In the genomic region with DNA sequence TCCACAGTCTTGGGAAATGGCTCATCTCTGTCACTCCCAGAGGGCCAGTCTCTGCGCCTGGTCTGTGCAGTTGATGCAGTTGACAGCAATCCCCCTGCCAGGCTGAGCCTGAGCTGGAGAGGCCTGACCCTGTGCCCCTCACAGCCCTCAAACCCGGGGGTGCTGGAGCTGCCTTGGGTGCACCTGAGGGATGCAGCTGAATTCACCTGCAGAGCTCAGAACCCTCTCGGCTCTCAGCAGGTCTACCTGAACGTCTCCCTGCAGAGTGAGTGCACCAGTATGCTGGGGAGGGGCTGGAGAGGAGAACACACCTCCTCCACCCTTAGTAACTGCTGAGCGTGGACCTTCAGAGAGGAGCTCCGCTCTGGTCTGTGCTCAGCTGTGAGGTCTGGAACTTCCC, we compare ENCODE assay signal across 21 cellular contexts. TPM values are rescaled to one million over a fixed set of nuclear protein-coding genes. Genes with fewer than 3 reads are reported as not detected.
DNase-seq lines count a peak whose midpoint lies in the region; ATAC-seq and TF ChIP-seq lines count a peak whose summit lies in the region.
"Had no signal": no experiment of that assay in that cellular context is flagged by ENCODE, and none has a peak within 500 bp of the region (broad histone marks: within the 10 kb centered on the region; RNA-seq: fewer than 3 reads in every experiment).

No MANE protein-coding gene starts in this region.

- H3K27me3 Mint-ChIP-seq in activated CD4-positive, alpha-beta T cell treated with anti-CD3 and anti-CD28 coated beads, Interleukin-2, amount 10 ng/mL, durations not matched to agents 7 days and 5 days, result no peaks in the 10 kb centered on the region
- H3K27me3 Mint-ChIP-seq in activated CD4-positive, alpha-beta T cell treated with anti-CD3 and anti-CD28 coated beads, Interleukin-2, amount 10 ng/mL, durations not matched to agents 24 days and 14 days, result no peaks in the 10 kb centered on the region
- H3K27me3 Mint-ChIP-seq in CD8-positive, alpha-beta memory T cell, result peaks cover 0 to 3% of the 10 kb centered on the region in 2 donors

- H3K9me3 ChIP-seq in CD8-positive, alpha-beta memory T cell (ENCODE audit: low read length), result no peaks in the 10 kb centered on the region
- H3K9me3 ChIP-seq in left lung, result no peaks in the 10 kb centered on the region
- H3K9me3 ChIP-seq: ovary had no signal

- peaks cover 98% of the 10 kb centered on the region for H3K4me1 ChIP-seq in CD8-positive, alpha-beta memory T cell (ENCODE audit: insufficient read depth, low read length)
- H3K4me1 ChIP-seq in left lung, result peaks cover 0 to 68% of the 10 kb centered on the region in 2 donors

- peaks cover under 1% of the 10 kb centered on the region for H3K9me3 Mint-ChIP-seq in activated CD4-positive, alpha-beta T cell treated with anti-CD3 and anti-CD28 coated beads, Interleukin-2, amount 10 ng/mL, durations not matched to agents 7 days and 5 days
- H3K9me3 Mint-ChIP-seq in activated CD4-positive, alpha-beta T cell treated with anti-CD3 and anti-CD28 coated beads, Interleukin-2, amount 10 ng/mL, durations not matched to agents 24 days and 14 days, result no peaks in the 10 kb centered on the region
- H3K9me3 Mint-ChIP-seq in CD8-positive, alpha-beta memory T cell, result no peaks in the 10 kb centered on the region
- H3K9me3 Mint-ChIP-seq: GM23338 had no signal

- H3K4me3 ChIP-seq in CD8-positive, alpha-beta memory T cell (ENCODE audit: low read length), result no peak overlapping the region
- H3K4me3 ChIP-seq in left lung, result peak overlapping the region in 1 of 2 donors; percentile 52
- H3K4me3 ChIP-seq: GM23338, ovary, PC-9, smooth muscle cell had no signal

- no peak for DNase-seq in activated CD4-positive, alpha-beta T cell treated with anti-CD3 and anti-CD28 coated beads, Interleukin-2, amount 10 ng/mL, durations not matched to agents 7 days and 5 days
- DNase-seq in activated CD4-positive, alpha-beta T cell treated with anti-CD3 and anti-CD28 coated beads, Interleukin-2, amount 10 ng/mL, durations not matched to agents 24 days and 14 days, result no peak
- DNase-seq in CD8-positive, alpha-beta memory T cell, result no peak
- peak in 1 of 2 donors; percentile 31 for DNase-seq in left lung
- peak; percentile 75 for DNase-seq in posterior vena cava (ENCODE audit: low spot score)
- no peak for DNase-seq in inferior parietal cortex (ENCODE audit: extremely low spot score)
- no peak for DNase-seq in HK-2 (ENCODE audit: unreplicated experiment)
- DNase-seq: 8988T; activated naive CD4-positive, alpha-beta T cell; DMS79 treated with DMSO at 0.1 percent for 48 hours; foreskin fibroblast; NCI-H1417 treated with DMSO at 0.1 percent for 48 hours; ovary; PC-9; stimulated activated CD8-positive, alpha-beta memory T cell treated with anti-CD3 and anti-CD28 coated beads, Interleukin-4, amount 100 ng/mL, for 48 hours had no signal

- POLR2A ChIA-PET in activated CD4-positive, alpha-beta T cell treated with anti-CD3 and anti-CD28 coated beads, Interleukin-2, amount 10 ng/mL, durations not matched to agents 7 days and 5 days (lab: Charles Lee), result no interaction called here
- POLR2A ChIA-PET in CD8-positive, alpha-beta memory T cell (lab: Charles Lee), result no interaction called here

- CTCF ChIA-PET in activated CD4-positive, alpha-beta T cell treated with anti-CD3 and anti-CD28 coated beads, Interleukin-2, amount 10 ng/mL, durations not matched to agents 7 days and 5 days (lab: Charles Lee), result no interaction called here
- CTCF ChIA-PET in CD8-positive, alpha-beta memory T cell (lab: Charles Lee), result no interaction called here

- TF ChIP-seq CTCF in left lung (IDR thresholded peaks at IDR 0.05), result no peak

- no peaks in the 10 kb centered on the region for H3K36me3 ChIP-seq in CD8-positive, alpha-beta memory T cell (ENCODE audit: insufficient read depth, low read length)
- H3K36me3 ChIP-seq in left lung, result peaks cover 0 to 31% of the 10 kb centered on the region in 2 donors
- H3K36me3 ChIP-seq: ovary had no signal

- H3K4me3 Mint-ChIP-seq in activated CD4-positive, alpha-beta T cell treated with anti-CD3 and anti-CD28 coated beads, Interleukin-2, amount 10 ng/mL, durations not matched to agents 7 days and 5 days, result no peak overlapping the region
- no peak overlapping the region for H3K4me3 Mint-ChIP-seq in activated CD4-positive, alpha-beta T cell treated with anti-CD3 and anti-CD28 coated beads, Interleukin-2, amount 10 ng/mL, durations not matched to agents 24 days and 14 days
- peak overlapping the region in 5 of 7 donors; percentile 13 to 79 (median 47) for H3K4me3 Mint-ChIP-seq in CD8-positive, alpha-beta memory T cell
- H3K4me3 Mint-ChIP-seq: GM23338 had no signal

- H3K4me1 Mint-ChIP-seq in activated CD4-positive, alpha-beta T cell treated with anti-CD3 and anti-CD28 coated beads, Interleukin-2, amount 10 ng/mL, durations not matched to agents 7 days and 5 days, result peaks cover 76% of the 10 kb centered on the region
- H3K4me1 Mint-ChIP-seq in activated CD4-positive, alpha-beta T cell treated with anti-CD3 and anti-CD28 coated beads, Interleukin-2, amount 10 ng/mL, durations not matched to agents 24 days and 14 days, result peaks cover 51% of the 10 kb centered on the region
- H3K4me1 Mint-ChIP-seq in CD8-positive, alpha-beta memory T cell, result peaks cover 81 to 92% (median 81%) of the 10 kb centered on the region in 3 donors
- H3K4me1 Mint-ChIP-seq: GM23338 had no signal

- H3K27ac ChIP-seq in CD8-positive, alpha-beta memory T cell (ENCODE audit: low read depth, low read length), result peak overlapping the region; percentile 3
- peak overlapping the region; percentile 13 to 97 for H3K27ac ChIP-seq in left lung
- H3K27ac ChIP-seq: ovary, PC-9 had no signal

- H3K27ac Mint-ChIP-seq in activated CD4-positive, alpha-beta T cell treated with anti-CD3 and anti-CD28 coated beads, Interleukin-2, amount 10 ng/mL, durations not matched to agents 7 days and 5 days, result peak overlapping the region; percentile 44
- no peak overlapping the region for H3K27ac Mint-ChIP-seq in activated CD4-positive, alpha-beta T cell treated with anti-CD3 and anti-CD28 coated beads, Interleukin-2, amount 10 ng/mL, durations not matched to agents 24 days and 14 days
- peak overlapping the region in 6 of 8 donors; percentile 60 to 95 (median 82) for H3K27ac Mint-ChIP-seq in CD8-positive, alpha-beta memory T cell
- H3K27ac Mint-ChIP-seq: GM23338 had no signal

- intact Hi-C loops in activated CD4-positive, alpha-beta T cell treated with anti-CD3 and anti-CD28 coated beads, Interleukin-2, amount 10 ng/mL, durations not matched to agents 24 days and 14 days (cut with micrococcal nuclease), result no loop called here
- intact Hi-C loops in left lung (cut with DNase I), result no loop called here
- intact Hi-C loops in posterior vena cava (cut with DNase I), result no loop called here

- ATAC-seq in left lung, result no peak
- no peak for ATAC-seq in GM21737 (IDR thresholded peaks at IDR 0.05; ENCODE audit: unreplicated experiment)
- ATAC-seq: GM23338 had no signal

- peaks cover 8% of the 10 kb centered on the region for H3K36me3 Mint-ChIP-seq in activated CD4-positive, alpha-beta T cell treated with anti-CD3 and anti-CD28 coated beads, Interleukin-2, amount 10 ng/mL, durations not matched to agents 7 days and 5 days (ENCODE audit: low read depth)
- H3K36me3 Mint-ChIP-seq in activated CD4-positive, alpha-beta T cell treated with anti-CD3 and anti-CD28 coated beads, Interleukin-2, amount 10 ng/mL, durations not matched to agents 24 days and 14 days (ENCODE audit: low read depth), result no peaks in the 10 kb centered on the region
- peaks cover 0 to 11% (median 0%) of the 10 kb centered on the region in 3 donors for H3K36me3 Mint-ChIP-seq in CD8-positive, alpha-beta memory T cell

- no peaks in the 10 kb centered on the region for H3K27me3 ChIP-seq in CD8-positive, alpha-beta memory T cell (ENCODE audit: insufficient read depth, low read length, poor library complexity, severe bottlenecking)
- peaks cover 0 to 19% of the 10 kb centered on the region in 2 donors for H3K27me3 ChIP-seq in left lung
- H3K27me3 ChIP-seq: ovary had no signal

RNA-seq across cellular contexts. Expression of a gene that starts 2.3 kb away (rescaled TPM):
- total RNA-seq in activated CD4-positive, alpha-beta T cell treated with anti-CD3 and anti-CD28 coated beads, Interleukin-2, amount 10 ng/mL, durations not matched to agents 7 days and 5 days, result under 1 TPM; 0.20 to 0.27 TPM
- total RNA-seq in activated CD4-positive, alpha-beta T cell treated with anti-CD3 and anti-CD28 coated beads, Interleukin-2, amount 10 ng/mL, durations not matched to agents 24 days and 14 days, result 0.33 and 0.52 TPM in 2 replicates
- under 1 TPM; 0.46 to 0.93 TPM for total RNA-seq in CD8-positive, alpha-beta memory T cell
- polyA plus RNA-seq in CD8-positive, alpha-beta memory T cell, result 3.6 TPM
- total RNA-seq in left lung (10 to 100 TPM in 1 of 2 donors, 1 to 10 TPM in 1; 8.0 to 46.5 TPM), posterior vena cava (10 to 100 TPM in 1 of 2 donors, 1 to 10 TPM in 1; 8.7 to 12.6 TPM)
- total RNA-seq: GM23338, LHCN-M2, PC-9, SK-MEL-5, smooth muscle cell had no signal
- polyA plus RNA-seq: GM23338, smooth muscle cell had no signal

RNA-seq across cellular contexts. Expression of a gene that starts 15.1 kb away (rescaled TPM):
- total RNA-seq in activated CD4-positive, alpha-beta T cell treated with anti-CD3 and anti-CD28 coated beads, Interleukin-2, amount 10 ng/mL, durations not matched to agents 7 days and 5 days, result not detected
- total RNA-seq in activated CD4-positive, alpha-beta T cell treated with anti-CD3 and anti-CD28 coated beads, Interleukin-2, amount 10 ng/mL, durations not matched to agents 24 days and 14 days, result not detected in 2 replicates
- total RNA-seq in CD8-positive, alpha-beta memory T cell, result under 1 TPM; 0.42 to 0.46 TPM
- polyA plus RNA-seq in CD8-positive, alpha-beta memory T cell, result 2.5 TPM
- total RNA-seq in left lung, result 10 to 100 TPM in 1 of 2 donors, 1 to 10 TPM in 1; 7.3 to 10.4 TPM
- total RNA-seq in posterior vena cava, result 1 to 10 TPM; 1.8 to 5.5 TPM
- total RNA-seq: GM23338, kidney epithelial cell, LHCN-M2, PC-9, SK-MEL-5, smooth muscle cell had no signal
- polyA plus RNA-seq: GM23338, smooth muscle cell had no signal

RNA-seq across cellular contexts. Expression of a gene that starts 18.8 kb away (rescaled TPM):
- total RNA-seq in activated CD4-positive, alpha-beta T cell treated with anti-CD3 and anti-CD28 coated beads, Interleukin-2, amount 10 ng/mL, durations not matched to agents 7 days and 5 days, result 1 to 10 TPM; 8.5 to 10.0 TPM
- 12.8 and 13.4 TPM in 2 replicates for total RNA-seq in activated CD4-positive, alpha-beta T cell treated with anti-CD3 and anti-CD28 coated beads, Interleukin-2, amount 10 ng/mL, durations not matched to agents 24 days and 14 days
- 10 to 100 TPM; 11.0 to 13.4 TPM for total RNA-seq in CD8-positive, alpha-beta memory T cell
- polyA plus RNA-seq in CD8-positive, alpha-beta memory T cell, result 8.8 TPM
- total RNA-seq in left lung, result 1 to 10 TPM; 7.4 to 9.9 TPM
- total RNA-seq in posterior vena cava, result 1 to 10 TPM; 3.7 to 5.0 TPM

RNA-seq across cellular contexts. Expression of a gene that starts 44.3 kb away (rescaled TPM):
- total RNA-seq in activated CD4-positive, alpha-beta T cell treated with anti-CD3 and anti-CD28 coated beads, Interleukin-2, amount 10 ng/mL, durations not matched to agents 7 days and 5 days, result under 1 TPM; 0.35 to 0.67 TPM
- 0.91 and 1.1 TPM in 2 replicates for total RNA-seq in activated CD4-positive, alpha-beta T cell treated with anti-CD3 and anti-CD28 coated beads, Interleukin-2, amount 10 ng/mL, durations not matched to agents 24 days and 14 days
- total RNA-seq in CD8-positive, alpha-beta memory T cell, result under 1 TPM; 0.26 to 0.31 TPM
- polyA plus RNA-seq in CD8-positive, alpha-beta memory T cell, result not detected
- total RNA-seq in left lung, result under 1 TPM; 0.26 to 0.37 TPM
- total RNA-seq in posterior vena cava, result not detected
- total RNA-seq: GM23338, kidney epithelial cell, LHCN-M2, SK-MEL-5 had no signal

Comparison
In these comparisons a context has a peak if more than half of its experiments do, and no peak if none do; other contexts are left out.
1. H3K4me3 Mint-ChIP-seq: peak in CD8-positive, alpha-beta memory T cell (5 of 7); none in activated CD4-positive, alpha-beta T cell treated with anti-CD3 and anti-CD28 coated beads, Interleukin-2, amount 10 ng/mL, durations not matched to agents 7 days and 5 days (single experiment) and activated CD4-positive, alpha-beta T cell treated with anti-CD3 and anti-CD28 coated beads, Interleukin-2, amount 10 ng/mL, durations not matched to agents 24 days and 14 days (single experiment).